ENCODE assay signal across 1 cellular context in the genomic region with DNA sequence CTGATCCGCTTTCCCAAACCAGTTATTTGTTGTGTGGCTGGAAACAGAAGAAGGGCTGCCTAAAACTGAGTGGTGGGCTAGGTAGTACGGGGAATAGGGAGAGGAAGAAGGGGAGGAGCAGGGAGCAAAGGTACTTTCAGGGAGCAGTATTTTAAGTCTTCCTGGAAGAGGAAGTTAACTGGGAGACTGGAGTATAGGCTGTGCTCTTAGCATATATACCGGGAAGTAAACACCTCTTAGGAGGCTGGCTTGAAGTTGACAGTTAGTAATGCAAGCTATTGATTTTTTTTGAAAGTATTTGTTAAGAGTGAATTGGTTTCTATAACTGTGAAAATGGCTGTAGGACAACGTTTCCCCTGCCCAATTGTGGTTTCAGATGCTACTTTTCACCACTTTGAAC.
TF ChIP-seq lines count a peak whose summit lies in the region.

No MANE protein-coding gene starts in this region.

TF ChIP-seq in HepG2, 621 proteins besides CTCF, POLR2A, EP300 and RAD21:
- TF ChIP-seq FOXP1 (IDR thresholded peaks at IDR 0.05) (no peak), FOXP1 (CRISPR knock-in tag; IDR thresholded peaks at IDR 0.05) (peak; percentile 34; the same call in 1 of the 2 replicates), ZNF607 (CRISPR knock-in tag; IDR thresholded peaks at IDR 0.05; ENCODE audit: borderline replicate concordance) (no peak), ONECUT2 (CRISPR knock-in tag; IDR thresholded peaks at IDR 0.05) (0 out of 2 replicates have a peak, but pooled peaks have one; percentile 25), ELF3 (CRISPR knock-in tag; IDR thresholded peaks at IDR 0.05) (peak; percentile 31; the same call in 1 of the 2 replicates), FOXA3 (CRISPR knock-in tag; IDR thresholded peaks at IDR 0.05) (peak; percentile 30; the same call in 1 of the 2 replicates), DPF2 (CRISPR knock-in tag; IDR thresholded peaks at IDR 0.05; ENCODE audit: borderline replicate concordance, low read depth) (no peak)
